ENCODE assay signal across 1 cellular context in the genomic region with DNA sequence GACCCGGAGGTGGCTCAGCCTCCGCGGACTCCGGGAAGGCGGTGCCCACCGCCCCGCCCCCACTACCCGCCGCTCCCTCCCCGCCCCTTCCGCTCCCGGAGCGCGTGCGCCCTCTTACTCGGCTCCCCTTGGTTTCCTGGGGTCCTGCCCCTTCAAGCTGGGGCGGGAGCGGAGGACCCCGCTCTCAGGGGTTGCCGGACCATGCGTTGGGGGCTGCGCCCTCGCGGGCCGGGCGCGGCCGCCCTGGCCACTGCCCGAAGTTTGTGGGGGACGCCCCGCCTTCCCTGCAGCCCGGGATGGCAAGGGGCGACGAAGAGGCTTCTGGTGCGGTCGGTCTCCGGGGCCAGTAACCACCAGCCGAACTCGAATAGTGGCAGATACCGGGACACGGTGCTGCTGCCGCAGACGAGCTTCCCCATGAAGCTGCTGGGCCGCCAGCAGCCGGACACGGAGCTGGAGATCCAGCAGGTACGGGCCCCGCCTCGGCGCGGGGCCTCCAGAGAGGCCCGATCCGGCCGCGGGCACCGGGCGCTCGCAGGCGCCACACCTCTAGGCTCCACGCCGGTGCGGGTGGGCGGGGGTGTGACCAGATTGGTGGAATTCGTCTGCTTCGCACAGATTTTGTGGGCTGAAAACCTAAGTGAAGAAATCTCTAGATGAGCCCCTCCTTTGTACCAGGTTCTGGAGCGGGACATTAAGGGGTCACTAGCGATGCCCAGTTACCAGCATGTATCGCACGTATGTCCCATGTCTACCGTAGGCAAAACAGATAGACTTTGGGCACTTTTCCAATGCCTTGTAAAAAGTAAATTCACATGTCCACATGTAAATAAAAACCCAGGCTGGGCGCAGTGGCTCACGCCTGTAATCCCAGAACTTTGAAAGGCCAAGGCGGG.
A peak's percentile ranks its signal among the peaks of the same experiment; 100 is the strongest.
TF ChIP-seq lines count a peak whose summit lies in the region.

TSS of gene IARS2 (plus strand) at position 117 of the 896 bp plus-strand sequence. CDS start at position 202, 85 bp downstream.

TF ChIP-seq in K562, 482 proteins besides CTCF, POLR2A, EP300 and RAD21 (continued from another document and continues in another):
- TF ChIP-seq NKRF (IDR thresholded peaks at IDR 0.05; ENCODE audit: borderline replicate concordance) (peak; percentile 87), SFPQ (IDR thresholded peaks at IDR 0.05; ENCODE audit: low read depth, low read length) (no peak), ARNT (IDR thresholded peaks at IDR 0.05) (no peak), MED1 (CRISPR knock-in tag; IDR thresholded peaks at IDR 0.05; ENCODE audit: borderline replicate concordance) (no peak), SMARCA4 (IDR thresholded peaks at IDR 0.05) (no peak), HIVEP1 (CRISPR knock-in tag; IDR thresholded peaks at IDR 0.05) (no peak), NEUROD1 (IDR thresholded peaks at IDR 0.05; ENCODE audit: borderline replicate concordance, low read depth, low read length, partially characterized antibody) (no peak), CHD1 (IDR thresholded peaks at IDR 0.05; ENCODE audit: low read length) (no peak), ZNF561 (CRISPR knock-in tag; conservative IDR thresholded peaks at IDR 0.05) (no peak), ZFP30 (CRISPR knock-in tag; IDR thresholded peaks at IDR 0.05; ENCODE audit: borderline replicate concordance) (no peak), ZNF316 (IDR thresholded peaks at IDR 0.05) (no peak), ZNF311 (CRISPR knock-in tag; IDR thresholded peaks at IDR 0.05) (no peak), SRSF1 (IDR thresholded peaks at IDR 0.05; ENCODE audit: low read depth, low read length) (no peak), ZNF395 (CRISPR knock-in tag; IDR thresholded peaks at IDR 0.05) (no peak; the same call in 1 of the 2 replicates), HMG20A (CRISPR knock-in tag; conservative IDR thresholded peaks at IDR 0.05) (no peak), GATA2 (CRISPR knock-in tag; IDR thresholded peaks at IDR 0.05) (0 out of 2 replicates have a peak, but pooled peaks have one; percentile 34), ATF4 (CRISPR knock-in tag; IDR thresholded peaks at IDR 0.05) (no peak), TGIF2 (CRISPR knock-in tag; IDR thresholded peaks at IDR 0.05) (no peak), RFX5 (IDR thresholded peaks at IDR 0.05; ENCODE audit: low read depth, low read length) (no peak), HMGXB4 (CRISPR knock-in tag; IDR thresholded peaks at IDR 0.05) (0 out of 2 replicates have a peak, but pooled peaks have one; percentile 63), STAT5A (IDR thresholded peaks at IDR 0.05; ENCODE audit: borderline replicate concordance, low read length) (no peak), ZNF592 (IDR thresholded peaks at IDR 0.05) (no peak), PTRF (tag; IDR thresholded peaks at IDR 0.05) (no peak), ELF4 (CRISPR knock-in tag; IDR thresholded peaks at IDR 0.05) (no peak), ZNF785 (CRISPR knock-in tag; IDR thresholded peaks at IDR 0.05) (no peak), STAT5B (CRISPR knock-in tag; IDR thresholded peaks at IDR 0.05) (no peak), XRCC5 (IDR thresholded peaks at IDR 0.05; ENCODE audit: low read depth, low read length) (0 out of 2 replicates have a peak, but pooled peaks have one; percentile 11), HDGF (IDR thresholded peaks at IDR 0.05) (no peak), MYNN (IDR thresholded peaks at IDR 0.05) (no peak), MYNN (CRISPR knock-in tag; IDR thresholded peaks at IDR 0.05) (no peak), MBD2 (IDR thresholded peaks at IDR 0.05; ENCODE audit: borderline replicate concordance, low read depth) (peak; percentile 56; the same call in 1 of the 2 replicates), ZKSCAN8 (CRISPR knock-in tag; IDR thresholded peaks at IDR 0.05) (no peak), PHF20 (IDR thresholded peaks at IDR 0.05; ENCODE audit: partially characterized antibody) (peak; percentile 86), EP400 (IDR thresholded peaks at IDR 0.05) (peak; percentile 73; the same call in 1 of the 2 replicates), ZNF23 (CRISPR knock-in tag; IDR thresholded peaks at IDR 0.05) (no peak), SNIP1 (IDR thresholded peaks at IDR 0.05; ENCODE audit: low read depth) (no peak), ZNF668 (CRISPR knock-in tag; IDR thresholded peaks at IDR 0.05) (no peak), SP2 (IDR thresholded peaks at IDR 0.05; ENCODE audit: extremely low read depth, low read depth, low read length, poor library complexity, severe bottlenecking) (no peak), ZFP1 (CRISPR knock-in tag; IDR thresholded peaks at IDR 0.05) (no peak), PML (IDR thresholded peaks at IDR 0.05; ENCODE audit: low read length) (no peak; the same call in 1 of the 2 replicates)
- TF ChIP-seq, protein P1, sequence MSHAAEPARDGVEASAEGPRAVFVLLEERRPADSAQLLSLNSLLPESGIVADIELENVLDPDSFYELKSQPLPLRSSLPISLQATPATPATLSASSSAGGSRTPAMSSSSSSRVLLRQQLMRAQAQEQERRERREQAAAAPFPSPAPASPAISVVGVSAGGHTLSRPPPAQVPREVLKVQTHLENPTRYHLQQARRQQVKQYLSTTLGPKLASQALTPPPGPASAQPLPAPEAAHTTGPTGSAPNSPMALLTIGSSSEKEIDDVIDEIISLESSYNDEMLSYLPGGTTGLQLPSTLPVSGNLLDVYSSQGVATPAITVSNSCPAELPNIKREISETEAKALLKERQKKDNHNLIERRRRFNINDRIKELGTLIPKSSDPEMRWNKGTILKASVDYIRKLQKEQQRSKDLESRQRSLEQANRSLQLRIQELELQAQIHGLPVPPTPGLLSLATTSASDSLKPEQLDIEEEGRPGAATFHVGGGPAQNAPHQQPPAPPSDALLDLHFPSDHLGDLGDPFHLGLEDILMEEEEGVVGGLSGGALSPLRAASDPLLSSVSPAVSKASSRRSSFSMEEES (CRISPR knock-in tag; IDR thresholded peaks at IDR 0.05) = no peak
- TF ChIP-seq, protein P2, sequence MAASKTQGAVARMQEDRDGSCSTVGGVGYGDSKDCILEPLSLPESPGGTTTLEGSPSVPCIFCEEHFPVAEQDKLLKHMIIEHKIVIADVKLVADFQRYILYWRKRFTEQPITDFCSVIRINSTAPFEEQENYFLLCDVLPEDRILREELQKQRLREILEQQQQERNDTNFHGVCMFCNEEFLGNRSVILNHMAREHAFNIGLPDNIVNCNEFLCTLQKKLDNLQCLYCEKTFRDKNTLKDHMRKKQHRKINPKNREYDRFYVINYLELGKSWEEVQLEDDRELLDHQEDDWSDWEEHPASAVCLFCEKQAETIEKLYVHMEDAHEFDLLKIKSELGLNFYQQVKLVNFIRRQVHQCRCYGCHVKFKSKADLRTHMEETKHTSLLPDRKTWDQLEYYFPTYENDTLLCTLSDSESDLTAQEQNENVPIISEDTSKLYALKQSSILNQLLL (CRISPR knock-in tag; IDR thresholded peaks at IDR 0.05; ENCODE audit: borderline replicate concordance) = no peak
- TF ChIP-seq, protein P3, sequence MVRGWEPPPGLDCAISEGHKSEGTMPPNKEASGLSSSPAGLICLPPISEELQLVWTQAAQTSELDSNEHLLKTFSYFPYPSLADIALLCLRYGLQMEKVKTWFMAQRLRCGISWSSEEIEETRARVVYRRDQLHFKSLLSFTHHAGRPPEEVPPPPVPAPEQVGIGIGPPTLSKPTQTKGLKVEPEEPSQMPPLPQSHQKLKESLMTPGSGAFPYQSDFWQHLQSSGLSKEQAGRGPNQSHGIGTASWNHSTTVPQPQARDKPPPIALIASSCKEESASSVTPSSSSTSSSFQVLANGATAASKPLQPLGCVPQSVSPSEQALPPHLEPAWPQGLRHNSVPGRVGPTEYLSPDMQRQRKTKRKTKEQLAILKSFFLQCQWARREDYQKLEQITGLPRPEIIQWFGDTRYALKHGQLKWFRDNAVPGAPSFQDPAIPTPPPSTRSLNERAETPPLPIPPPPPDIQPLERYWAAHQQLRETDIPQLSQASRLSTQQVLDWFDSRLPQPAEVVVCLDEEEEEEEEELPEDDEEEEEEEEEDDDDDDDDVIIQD (CRISPR knock-in tag; IDR thresholded peaks at IDR 0.05) = no peak
